ENCODE assay signal across 28 cellular contexts in genomic region chr6:41648070-41648585, GRCh38. TPM values are rescaled to one million over a fixed set of nuclear protein-coding genes. Genes with fewer than 3 reads are reported as not detected.
"Had no signal": no experiment of that assay in that cellular context is flagged by ENCODE, and none has a peak within 500 bp of the region (broad histone marks: within the 10 kb centered on the region; RNA-seq: fewer than 3 reads in every experiment).

No MANE protein-coding gene starts in this region.

- H3K9me3 ChIP-seq: esophagus muscularis mucosa, left ventricle myocardium inferior, sigmoid colon, thoracic aorta, uterus had no signal

- ATAC-seq: foreskin keratinocyte; stimulated activated effector memory CD8-positive, alpha-beta T cell treated with anti-CD3 and anti-CD28 coated beads, Interleukin-12 subunit alpha, Interleukin-12 subunit beta, amount 100 ng/mL, for 72 hours; T-helper 17 cell had no signal

- H3K36me3 Mint-ChIP-seq: activated CD4-positive, alpha-beta memory T cell treated with anti-CD3 and anti-CD28 coated beads for 36 hours; activated naive CD4-positive, alpha-beta T cell treated with anti-CD3 and anti-CD28 coated beads, Interleukin-2, amount 10 ng/mL, durations not matched to agents 7 days and 5 days; activated naive CD8-positive, alpha-beta T cell treated with anti-CD3 and anti-CD28 coated beads, Interleukin-2, amount 10 ng/mL, durations not matched to agents 7 days and 5 days; stimulated activated effector memory CD8-positive, alpha-beta T cell treated with anti-CD3 and anti-CD28 coated beads, Interleukin-12 subunit alpha, Interleukin-12 subunit beta, amount 100 ng/mL, for 72 hours had no signal

- H3K36me3 ChIP-seq: esophagus muscularis mucosa, left ventricle myocardium inferior, sigmoid colon, thoracic aorta, uterus had no signal

- H3K4me3 ChIP-seq: esophagus muscularis mucosa, left ventricle myocardium inferior, sigmoid colon, thoracic aorta, uterus had no signal

- H3K9me3 Mint-ChIP-seq: activated CD4-positive, alpha-beta memory T cell treated with anti-CD3 and anti-CD28 coated beads for 36 hours; activated CD4-positive, alpha-beta T cell treated with anti-CD3 and anti-CD28 coated beads, Interleukin-2, amount 10 ng/mL, durations not matched to agents 24 days and 14 days; activated naive CD4-positive, alpha-beta T cell treated with anti-CD3 and anti-CD28 coated beads, Interleukin-2, amount 10 ng/mL, durations not matched to agents 7 days and 5 days; activated naive CD8-positive, alpha-beta T cell treated with anti-CD3 and anti-CD28 coated beads, Interleukin-2, amount 10 ng/mL, durations not matched to agents 7 days and 5 days; central memory CD8-positive, alpha-beta T cell; dendritic cell treated with granulocyte-macrophage colony-stimulating factor and Interleukin-4, amounts not matched to agents 40 ng/mL and 50 ng/mL, for 4 days; endodermal cell; stimulated activated effector memory CD8-positive, alpha-beta T cell treated with anti-CD3 and anti-CD28 coated beads, Interleukin-12 subunit alpha, Interleukin-12 subunit beta, amount 100 ng/mL, for 72 hours; stimulated activated naive CD8-positive, alpha-beta T cell treated with anti-CD3 and anti-CD28 coated beads, Interleukin-15, Interleukin-2, amounts not matched to agents 100 ng/mL and 50 ng/mL, for 24 hours had no signal

- H3K27ac ChIP-seq: esophagus muscularis mucosa, foreskin keratinocyte, left ventricle myocardium inferior, sigmoid colon, thoracic aorta, uterus had no signal

- H3K4me1 ChIP-seq: esophagus muscularis mucosa, left ventricle myocardium inferior, sigmoid colon, uterus had no signal

- H3K4me1 Mint-ChIP-seq: activated CD4-positive, alpha-beta T cell treated with anti-CD3 and anti-CD28 coated beads, Interleukin-2, amount 10 ng/mL, durations not matched to agents 24 days and 14 days; activated naive CD4-positive, alpha-beta T cell treated with anti-CD3 and anti-CD28 coated beads, Interleukin-2, amount 10 ng/mL, durations not matched to agents 7 days and 5 days; stimulated activated effector memory CD8-positive, alpha-beta T cell treated with anti-CD3 and anti-CD28 coated beads, Interleukin-12 subunit alpha, Interleukin-12 subunit beta, amount 100 ng/mL, for 72 hours had no signal

- H3K27me3 ChIP-seq: foreskin keratinocyte, uterus had no signal

- H3K4me3 Mint-ChIP-seq: activated CD4-positive, alpha-beta memory T cell treated with anti-CD3 and anti-CD28 coated beads for 36 hours; activated CD4-positive, alpha-beta T cell treated with anti-CD3 and anti-CD28 coated beads, Interleukin-2, amount 10 ng/mL, durations not matched to agents 24 days and 14 days; activated naive CD4-positive, alpha-beta T cell treated with anti-CD3 and anti-CD28 coated beads, Interleukin-2, amount 10 ng/mL, durations not matched to agents 7 days and 5 days; activated naive CD8-positive, alpha-beta T cell treated with anti-CD3 and anti-CD28 coated beads, Interleukin-2, amount 10 ng/mL, durations not matched to agents 7 days and 5 days; central memory CD8-positive, alpha-beta T cell; dendritic cell treated with granulocyte-macrophage colony-stimulating factor and Interleukin-4, amounts not matched to agents 40 ng/mL and 50 ng/mL, for 4 days; endodermal cell; stimulated activated effector memory CD8-positive, alpha-beta T cell treated with anti-CD3 and anti-CD28 coated beads, Interleukin-12 subunit alpha, Interleukin-12 subunit beta, amount 100 ng/mL, for 72 hours; stimulated activated naive CD8-positive, alpha-beta T cell treated with anti-CD3 and anti-CD28 coated beads, Interleukin-15, Interleukin-2, amounts not matched to agents 100 ng/mL and 50 ng/mL, for 24 hours; T-helper 17 cell had no signal

- DNase-seq: activated CD4-positive, alpha-beta memory T cell treated with anti-CD3 and anti-CD28 coated beads for 36 hours; activated CD4-positive, alpha-beta T cell treated with anti-CD3 and anti-CD28 coated beads, Interleukin-2, amount 10 ng/mL, durations not matched to agents 24 days and 14 days; activated CD4-positive, CD25-positive, alpha-beta regulatory T cell treated with anti-CD3 and anti-CD28 coated beads, Interleukin-2, amount 50 U/mL, for 72 hours; activated CD8-positive, alpha-beta memory T cell treated with anti-CD3 and anti-CD28 coated beads, Interleukin-2, amount 50 U/mL, for 4 hours; activated gamma-delta T cell; activated naive CD4-positive, alpha-beta T cell treated with anti-CD3 and anti-CD28 coated beads, Interleukin-2, amount 10 ng/mL, durations not matched to agents 7 days and 5 days; activated naive CD8-positive, alpha-beta T cell treated with anti-CD3 and anti-CD28 coated beads, Interleukin-2, amount 10 ng/mL, durations not matched to agents 7 days and 5 days; activated T-cell treated with anti-CD3 and anti-CD28 coated beads, Interleukin-2, amount 50 U/mL, for 1 hour; endodermal cell; foreskin keratinocyte; glutamatergic neuron; left ventricle myocardium inferior; sigmoid colon; small intestine; stimulated activated CD4-positive, alpha-beta T cell treated with anti-CD3 and anti-CD28 coated beads, Interleukin-4, amount 100 ng/mL, for 24 hours; T-helper 17 cell; T1000; trophoblast cell; uterus had no signal

- FAIRE-seq: bronchial epithelial cell, islet of Langerhans, small intestine had no signal

- H3K27me3 Mint-ChIP-seq: stimulated activated naive CD8-positive, alpha-beta T cell treated with anti-CD3 and anti-CD28 coated beads, Interleukin-15, Interleukin-2, amounts not matched to agents 100 ng/mL and 50 ng/mL, for 24 hours had no signal

- H3K27ac Mint-ChIP-seq: activated CD4-positive, alpha-beta memory T cell treated with anti-CD3 and anti-CD28 coated beads for 36 hours; activated CD4-positive, alpha-beta T cell treated with anti-CD3 and anti-CD28 coated beads, Interleukin-2, amount 10 ng/mL, durations not matched to agents 24 days and 14 days; activated naive CD4-positive, alpha-beta T cell treated with anti-CD3 and anti-CD28 coated beads, Interleukin-2, amount 10 ng/mL, durations not matched to agents 7 days and 5 days; activated naive CD8-positive, alpha-beta T cell treated with anti-CD3 and anti-CD28 coated beads, Interleukin-2, amount 10 ng/mL, durations not matched to agents 7 days and 5 days; dendritic cell treated with granulocyte-macrophage colony-stimulating factor and Interleukin-4, amounts not matched to agents 40 ng/mL and 50 ng/mL, for 4 days; endodermal cell; stimulated activated effector memory CD8-positive, alpha-beta T cell treated with anti-CD3 and anti-CD28 coated beads, Interleukin-12 subunit alpha, Interleukin-12 subunit beta, amount 100 ng/mL, for 72 hours; stimulated activated naive CD8-positive, alpha-beta T cell treated with anti-CD3 and anti-CD28 coated beads, Interleukin-15, Interleukin-2, amounts not matched to agents 100 ng/mL and 50 ng/mL, for 24 hours; T-helper 17 cell had no signal

RNA-seq across cellular contexts. Expression of gene MDFI, which starts 9.9 kb away (rescaled TPM):
- total RNA-seq: activated CD4-positive, alpha-beta memory T cell treated with anti-CD3 and anti-CD28 coated beads for 36 hours; activated CD4-positive, alpha-beta T cell treated with anti-CD3 and anti-CD28 coated beads, Interleukin-2, amount 10 ng/mL, durations not matched to agents 24 days and 14 days; activated CD8-positive, alpha-beta memory T cell treated with anti-CD3 and anti-CD28 coated beads for 36 hours; activated naive CD8-positive, alpha-beta T cell treated with anti-CD3 and anti-CD28 coated beads, Interleukin-2, amount 10 ng/mL, durations not matched to agents 7 days and 5 days; T-helper 17 cell had no signal
